Comparison of ENCODE assay signal across 1 cellular context in genomic region chr20:37535443-37536132, GRCh38.
TF ChIP-seq lines count a peak whose summit lies in the region.

No MANE protein-coding gene starts in this region.

TF ChIP-seq in GM12878, 131 proteins besides CTCF, POLR2A, EP300 and RAD21:
- peak; percentile 53; the same call in 1 of the 2 replicates for TF ChIP-seq NR2C1 (IDR thresholded peaks at IDR 0.05)
- no peak for TF ChIP-seq PAX5 (IDR thresholded peaks at IDR 0.05; ENCODE audit: borderline replicate concordance, low read depth, low read length)
- TF ChIP-seq CBX3 (IDR thresholded peaks at IDR 0.05; ENCODE audit: borderline replicate concordance, low read depth) = no peak
- no peak for TF ChIP-seq RFX5 (IDR thresholded peaks at IDR 0.05; ENCODE audit: low read depth, low read length)
- 0 out of 2 replicates have a peak, but pooled peaks have one; percentile 31 for TF ChIP-seq GATAD2B (conservative IDR thresholded peaks at IDR 0.05; ENCODE audit: low read depth)
- no peak for TF ChIP-seq ZNF217 (IDR thresholded peaks at IDR 0.05)
- no peak for TF ChIP-seq RUNX3 (IDR thresholded peaks at IDR 0.05; ENCODE audit: low read length)
- peak; percentile 46; the same call in 1 of the 2 replicates for TF ChIP-seq MTA2 (IDR thresholded peaks at IDR 0.05; ENCODE audit: low read depth)
- no peak for TF ChIP-seq JUNB (IDR thresholded peaks at IDR 0.05)
- TF ChIP-seq IRF3 (IDR thresholded peaks at IDR 0.05) = no peak
- TF ChIP-seq NR2F1 (conservative IDR thresholded peaks at IDR 0.05) = peak; percentile 80
- TF ChIP-seq ESRRA (IDR thresholded peaks at IDR 0.05; ENCODE audit: low read length) = no peak
- peak; percentile 20; the same call in 1 of the 2 replicates for TF ChIP-seq IKZF1 (conservative IDR thresholded peaks at IDR 0.05)
- TF ChIP-seq MLLT1 (IDR thresholded peaks at IDR 0.05) = peak; percentile 18; the same call in 1 of the 2 replicates
- no peak for TF ChIP-seq POU2F2 (IDR thresholded peaks at IDR 0.05; ENCODE audit: borderline replicate concordance, low read depth, low read length)
- TF ChIP-seq BHLHE40 (IDR thresholded peaks at IDR 0.05; ENCODE audit: borderline replicate concordance in 1 of 2, low read depth in 2 of 2, low read length in 1 of 2) = peak in 1 of 2 experiments; percentile 48; a peak in 1 of 4 replicates
- TF ChIP-seq ZNF687 (IDR thresholded peaks at IDR 0.05) = 0 out of 2 replicates have a peak, but pooled peaks have one; percentile 35
- no peak for TF ChIP-seq PML (IDR thresholded peaks at IDR 0.05; ENCODE audit: low read length)
- TF ChIP-seq YBX1 (IDR thresholded peaks at IDR 0.05) = no peak
- TF ChIP-seq SKIL (IDR thresholded peaks at IDR 0.05; ENCODE audit: low read depth, poor library complexity, severe bottlenecking) = peak; percentile 78
- no peak for TF ChIP-seq MEF2B (IDR thresholded peaks at IDR 0.05; ENCODE audit: partially characterized antibody, poor library complexity, severe bottlenecking)
- peak; percentile 75 for TF ChIP-seq RAD51 (IDR thresholded peaks at IDR 0.05)
